Comparison of ENCODE assay signal across 1 cellular context in genomic region chr9:136455043-136456002, GRCh38.
TF ChIP-seq lines count a peak whose summit lies in the region.

No MANE protein-coding gene starts in this region.

TF ChIP-seq in HCT116, 20 proteins besides CTCF, POLR2A, EP300 and RAD21:
- no peak for TF ChIP-seq SRF (IDR thresholded peaks at IDR 0.05; ENCODE audit: low read depth)
- no peak for TF ChIP-seq YY1 (IDR thresholded peaks at IDR 0.05; ENCODE audit: extremely low read depth, insufficient replicate concordance, low read depth, low read length)
- TF ChIP-seq ZNF274 (IDR thresholded peaks at IDR 0.05; ENCODE audit: low read depth, low read length): no peak
- no peak for TF ChIP-seq ELF1 (IDR thresholded peaks at IDR 0.05; ENCODE audit: borderline replicate concordance, low read depth)
- no peak for TF ChIP-seq EZH2 (IDR thresholded peaks at IDR 0.05)
- no peak for TF ChIP-seq EZH2phosphoT487 (IDR thresholded peaks at IDR 0.05; ENCODE audit: borderline replicate concordance)
- no peak for TF ChIP-seq ATF3 (IDR thresholded peaks at IDR 0.05)
- no peak for TF ChIP-seq JUND (IDR thresholded peaks at IDR 0.05)
- TF ChIP-seq POLR2AphosphoS5 (IDR thresholded peaks at IDR 0.05; ENCODE audit: low read depth, low read length): no peak
- TF ChIP-seq FOSL1 (IDR thresholded peaks at IDR 0.05; ENCODE audit: low read depth): no peak
- no peak for TF ChIP-seq REST (IDR thresholded peaks at IDR 0.05; ENCODE audit: low read depth)
